ENCODE assay signal across 12 cellular contexts in the genomic region with DNA sequence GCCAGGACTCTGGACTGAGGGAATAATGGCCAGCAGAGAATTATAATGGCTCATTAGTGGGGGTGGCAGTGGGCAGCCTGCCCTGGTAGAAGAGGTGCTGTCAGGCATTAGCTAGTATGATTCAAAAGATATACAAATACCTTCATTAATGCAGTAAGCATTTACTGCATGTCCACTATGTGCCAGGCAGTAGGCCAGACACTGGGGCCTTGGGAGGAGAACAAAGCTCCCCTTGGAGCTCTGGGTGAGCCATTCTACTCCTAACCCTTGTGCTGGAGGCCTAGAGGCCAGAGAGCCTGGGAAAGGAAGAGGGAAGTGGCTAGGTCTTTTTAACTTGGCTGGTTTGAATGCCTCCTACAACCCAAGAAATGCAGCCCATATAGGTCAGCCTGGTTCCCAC.
"Had no signal": no experiment of that assay in that cellular context is flagged by ENCODE, and none has a peak within 500 bp of the region (broad histone marks: within the 10 kb centered on the region; RNA-seq: fewer than 3 reads in every experiment).

No MANE protein-coding gene starts in this region.

- DNase-seq: activated B cell treated with CpG ODN at 0.5 μM for 24 hours; activated CD4-positive, alpha-beta T cell treated with anti-CD3 and anti-CD28 coated beads, Interleukin-2, amount 10 ng/mL, durations not matched to agents 24 days and 14 days; activated effector memory CD4-positive, alpha-beta T cell treated with anti-CD3 and anti-CD28 coated beads, Interleukin-2, amount 50 U/mL, for 16 hours; activated T-cell treated with anti-CD3 and anti-CD28 coated beads, Interleukin-2, amount 50 U/mL, for 24 hours; central memory CD4-positive, alpha-beta T cell; immature natural killer cell; nephron progenitor cell; Right ventricle myocardium superior; SK-N-SH; stimulated activated CD4-positive, alpha-beta T cell treated with anti-CD3 and anti-CD28 coated beads, Interleukin-15, amount 100 ng/mL, for 24 hours; stimulated activated CD4-positive, alpha-beta T cell treated with anti-CD3 and anti-CD28 coated beads, Interleukin-4, amount 100 ng/mL, for 24 hours had no signal

- H3K9me3 ChIP-seq: SK-N-SH had no signal

- ATAC-seq: esophagus mucosa had no signal
